Comparison of ENCODE assay signal across 10 cellular contexts in genomic region chr12:113232787-113233585, GRCh38. TPM values are rescaled to one million over a fixed set of nuclear protein-coding genes. Genes with fewer than 3 reads are reported as not detected.
A peak's percentile ranks its signal among the peaks of the same experiment; 100 is the strongest.
DNase-seq lines count a peak whose midpoint lies in the region; ATAC-seq, FAIRE-seq and TF ChIP-seq lines count a peak whose summit lies in the region.
"Had no signal": no experiment of that assay in that cellular context is flagged by ENCODE, and none has a peak within 500 bp of the region (broad histone marks: within the 10 kb centered on the region; RNA-seq: fewer than 3 reads in every experiment).

No MANE protein-coding gene starts in this region.

- no peak for TF ChIP-seq CTCF in kidney (IDR thresholded peaks at IDR 0.05; ENCODE audit: borderline replicate concordance, extremely low read depth, insufficient read depth)

- peak; percentile 63 for ATAC-seq in GM19438 (IDR thresholded peaks at IDR 0.05; ENCODE audit: low read depth, unreplicated experiment)
- peak; percentile 36 for ATAC-seq in HG03565 (IDR thresholded peaks at IDR 0.05; ENCODE audit: unreplicated experiment)
- ATAC-seq in activated naive CD4-positive, alpha-beta T cell treated with anti-CD3 and anti-CD28 coated beads, Interleukin-2, amount 50 U/mL, for 72 hours = peak; percentile 44 to 79

- peaks cover 18 to 45% of the 10 kb centered on the region in 2 donors for H3K36me3 Mint-ChIP-seq in activated naive CD4-positive, alpha-beta T cell treated with anti-CD3 and anti-CD28 coated beads, Interleukin-2, amount 50 U/mL, for 72 hours

- intact Hi-C loops in kidney (cut with DNase I) = no loop called here

- no peaks in the 10 kb centered on the region for H3K9me3 ChIP-seq in BLaER1
- H3K9me3 ChIP-seq in kidney (ENCODE audit: control insufficient read depth in 1 of 2, low read length in 2 of 2) = no peaks in the 10 kb centered on the region

- H3K36me3 ChIP-seq in BLaER1 (no peaks in the 10 kb centered on the region), kidney (ENCODE audit: control insufficient read depth in 1 of 2, insufficient read depth in 2 of 2, low read length in 2 of 2) (peaks cover 27 to 72% of the 10 kb centered on the region in 2 donors)

- H3K4me2 ChIP-seq in BLaER1 = peak overlapping the region; percentile 72

- H3K27me3 ChIP-seq in BLaER1 = peaks cover 21% of the 10 kb centered on the region; the same call in 1 of the 2 replicates

- H4K20me1 ChIP-seq in BLaER1 = no peaks in the 10 kb centered on the region

- DNase-seq in SHP77 (lab: John Stamatoyannopoulos, UW) (peak; percentile 85 to 94), kidney (peak; percentile 73), RKO (ENCODE audit: low spot score) (no peak)
- DNase-seq in activated naive CD4-positive, alpha-beta T cell treated with anti-CD3 and anti-CD28 coated beads, Interleukin-2, amount 50 U/mL, for 72 hours (ENCODE audit: low spot score in 2 of 2) = peak; percentile 59 to 61
- DNase-seq in stimulated activated CD4-positive, alpha-beta T cell treated with anti-CD3 and anti-CD28 coated beads, TNF-alpha, amount 100 ng/mL, for 1 hour (ENCODE audit: low read depth in 3 of 3, low spot score in 1 of 3) = peak; percentile 21 to 44 (median 36)

- H3K9me3 Mint-ChIP-seq in activated naive CD4-positive, alpha-beta T cell treated with anti-CD3 and anti-CD28 coated beads, Interleukin-2, amount 50 U/mL, for 72 hours = no peaks in the 10 kb centered on the region

- H3K4me3 ChIP-seq in BLaER1 (no peak overlapping the region), kidney (ENCODE audit: low read length in 2 of 2) (no peak overlapping the region)

- H3K27ac ChIP-seq in BLaER1 = no peak overlapping the region
- H3K27ac ChIP-seq in kidney (ENCODE audit: low read depth in 2 of 2, low read length in 2 of 2) = peak overlapping the region; percentile 45 to 71

- H3K9ac ChIP-seq in BLaER1 (no peak overlapping the region), kidney (ENCODE audit: low read length in 2 of 2) (peak overlapping the region in 1 of 2 donors; percentile 1)

- H3K27ac Mint-ChIP-seq in activated naive CD4-positive, alpha-beta T cell treated with anti-CD3 and anti-CD28 coated beads, Interleukin-2, amount 50 U/mL, for 72 hours = peak overlapping the region; percentile 79 to 93

- H3K4me1 ChIP-seq in BLaER1 = peaks cover 41% of the 10 kb centered on the region
- H3K4me1 ChIP-seq in kidney (ENCODE audit: control insufficient read depth in 1 of 2, insufficient read depth in 1 of 2, low read depth in 1 of 2, low read length in 2 of 2) = peaks cover 48 to 54% of the 10 kb centered on the region in 2 donors

- FAIRE-seq in kidney (lab: Jason Lieb, UNC) = no peak
- FAIRE-seq: G401.6, keratinocyte had no signal

RNA-seq across cellular contexts. Expression of gene TPCN1, which starts 11.7 kb away (rescaled TPM):
- total RNA-seq in activated naive CD4-positive, alpha-beta T cell treated with anti-CD3 and anti-CD28 coated beads, Interleukin-2, amount 50 U/mL, for 72 hours = 100 to 1,000 TPM in 1 of 2 donors, 10 to 100 TPM in 1; 54.7 to 111 TPM
- 93.3 TPM for total RNA-seq in kidney
- 38.4 TPM for polyA plus RNA-seq in kidney (ENCODE audit: insufficient read depth, low read depth, low replicate concordance)

RNA-seq across cellular contexts. Expression of gene RITA1, which starts 47.5 kb away (rescaled TPM):
- total RNA-seq in activated naive CD4-positive, alpha-beta T cell treated with anti-CD3 and anti-CD28 coated beads, Interleukin-2, amount 50 U/mL, for 72 hours = 10 to 100 TPM; 15.8 to 26.3 TPM
- total RNA-seq in kidney = 14.6 TPM
- polyA plus RNA-seq in kidney (ENCODE audit: insufficient read depth, low read depth, low replicate concordance) = 31.6 TPM

RNA-seq across cellular contexts. Expression of gene DDX54, which starts 47.7 kb away (rescaled TPM):
- 10 to 100 TPM; 77.3 to 96.2 TPM for total RNA-seq in activated naive CD4-positive, alpha-beta T cell treated with anti-CD3 and anti-CD28 coated beads, Interleukin-2, amount 50 U/mL, for 72 hours
- 62.0 TPM for total RNA-seq in kidney
- polyA plus RNA-seq in kidney (ENCODE audit: insufficient read depth, low read depth, low replicate concordance) = 55.4 TPM
